In genomic region chr18:55234366-55235093, GRCh38 we compare ENCODE assay signal across 8 cellular contexts.
A peak's percentile ranks its signal among the peaks of the same experiment; 100 is the strongest.
DNase-seq lines count a peak whose midpoint lies in the region; ATAC-seq and TF ChIP-seq lines count a peak whose summit lies in the region.

No MANE protein-coding gene starts in this region.

- ATAC-seq in GM21367 (IDR thresholded peaks at IDR 0.05; ENCODE audit: unreplicated experiment): peak; percentile 82
- no peak for ATAC-seq in naive thymus-derived CD8-positive, alpha-beta T cell

- H3K4me3 Mint-ChIP-seq in naive thymus-derived CD8-positive, alpha-beta T cell: no peak overlapping the region

- intact Hi-C loops in esophagus muscularis mucosa (cut with DNase I): loop anchor here (5.0 to 10.0 kb wide), 6 partner anchors 88 to 1343 kb away; partner anchors contain the start of gene TCF4

- no peaks in the 10 kb centered on the region for H3K27me3 Mint-ChIP-seq in naive thymus-derived CD8-positive, alpha-beta T cell

- H3K36me3 Mint-ChIP-seq in naive thymus-derived CD8-positive, alpha-beta T cell: no peaks in the 10 kb centered on the region

- H3K27ac ChIP-seq in HL-60 (replicated peaks) (no peak overlapping the region), esophagus muscularis mucosa (replicated peaks in 1 of 4) (peak overlapping the region in 3 of 4 donors; percentile 21 to 52 (median 40))

- no peaks in the 10 kb centered on the region for H3K9me3 Mint-ChIP-seq in naive thymus-derived CD8-positive, alpha-beta T cell

- 38% methylated on average over 20 of the region's 21 CpGs for WGBS in esophagus muscularis mucosa

- H3K4me1 ChIP-seq in esophagus muscularis mucosa: peaks cover 12 to 22% (median 18%) of the 10 kb centered on the region in 4 donors

- DNase-seq in Caki2 (ENCODE audit: low read depth) (peak; percentile 36), HL-60 (ENCODE audit: low read depth in 1 of 2, low spot score in 1 of 2) (peak; percentile 55 to 76), NCI-H748 (lab: John Stamatoyannopoulos, UW; ENCODE audit: unreplicated experiment) (peak; percentile 91), esophagus muscularis mucosa (ENCODE audit: extremely low spot score) (peak; percentile 94)
- peak; percentile 15 to 38 (median 19) for DNase-seq in activated CD8-positive, alpha-beta memory T cell treated with anti-CD3 and anti-CD28 coated beads for 48 hours (ENCODE audit: low read depth in 2 of 3, low spot score in 2 of 3)
- peak in 9 of 10 donors; percentile 2 to 63 (median 28) for DNase-seq in naive thymus-derived CD8-positive, alpha-beta T cell
- DNase-seq in stimulated activated naive CD4-positive, alpha-beta T cell treated with Interleukin-2 at 50 U/mL for 16 hours (lab: John Stamatoyannopoulos, UW): peak; percentile 4

- H3K27me3 ChIP-seq in HL-60 (ENCODE audit: insufficient read depth, poor library complexity, severe bottlenecking): no peaks in the 10 kb centered on the region
- H3K27me3 ChIP-seq in esophagus muscularis mucosa: no peaks in the 10 kb centered on the region

- no peaks in the 10 kb centered on the region for H3K9me3 ChIP-seq in esophagus muscularis mucosa

- peaks cover 0 to 4% (median 1%) of the 10 kb centered on the region in 4 donors for H3K4me1 Mint-ChIP-seq in naive thymus-derived CD8-positive, alpha-beta T cell

- H3K36me3 ChIP-seq in esophagus muscularis mucosa: peaks cover 0 to 48% (median 31%) of the 10 kb centered on the region in 4 donors

- H3K27ac Mint-ChIP-seq in naive thymus-derived CD8-positive, alpha-beta T cell: no peak overlapping the region

- no peak overlapping the region for H3K4me3 ChIP-seq in HL-60 (replicated peaks; ENCODE audit: insufficient read depth, low read length)
- peak overlapping the region in 1 of 4 donors; percentile 33 for H3K4me3 ChIP-seq in esophagus muscularis mucosa

- TF ChIP-seq CTCF in HL-60 (IDR thresholded peaks at IDR 0.05; ENCODE audit: insufficient read depth, low read length) (peak; percentile 83), esophagus muscularis mucosa (IDR thresholded peaks at IDR 0.05) (peak; percentile 69 to 79 (median 74))

- in situ Hi-C loops in Caki2 (cut with HindIII; ENCODE audit: low pct_unique_long_range_greater_than_20kb, low sequenced_read_pairs): no loop called here

- no peak for TF ChIP-seq EP300 in esophagus muscularis mucosa (IDR thresholded peaks at IDR 0.05)

- POLR2A ChIA-PET in naive thymus-derived CD8-positive, alpha-beta T cell (lab: Charles Lee): no interaction called here

- TF ChIP-seq POLR2A in esophagus muscularis mucosa (IDR thresholded peaks at IDR 0.05; ENCODE audit: low read depth): no peak

Comparison
In these comparisons a context has a peak if more than half of its experiments do, and no peak if none do; other contexts are left out.
1. DNase-seq: peak in every context shown above with its lines; median percentile 94 in esophagus muscularis mucosa; 91 in NCI-H748; 66 in HL-60; 36 in Caki2; 28 in naive thymus-derived CD8-positive, alpha-beta T cell; 19 in activated CD8-positive, alpha-beta memory T cell treated with anti-CD3 and anti-CD28 coated beads for 48 hours; 4 in stimulated activated naive CD4-positive, alpha-beta T cell treated with Interleukin-2 at 50 U/mL for 16 hours.